In the genomic region with DNA sequence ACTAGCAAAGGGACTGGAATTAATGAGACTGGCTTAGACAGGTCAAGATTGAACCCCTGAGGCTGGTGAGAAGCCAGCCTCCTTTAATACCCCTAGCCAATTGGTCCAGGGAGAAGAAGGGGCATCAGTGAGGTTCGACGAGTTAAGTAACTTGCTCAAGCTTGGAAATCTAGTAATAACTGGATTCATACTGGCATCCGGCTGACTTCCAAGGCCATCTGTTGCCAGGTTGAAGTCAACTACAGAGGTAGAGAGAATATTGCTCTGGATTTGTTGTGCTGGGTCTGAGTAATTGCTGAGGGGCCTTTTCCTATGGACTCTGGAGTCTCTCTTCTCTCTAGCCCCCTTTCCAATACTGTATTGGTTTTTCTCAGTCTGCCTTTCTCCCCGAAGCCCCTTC, we compare ENCODE assay signal across 30 cellular contexts. TPM values are rescaled to one million over a fixed set of nuclear protein-coding genes. Genes with fewer than 3 reads are reported as not detected.
A peak's percentile ranks its signal among the peaks of the same experiment; 100 is the strongest.
DNase-seq lines count a peak whose midpoint lies in the region; ATAC-seq and TF ChIP-seq lines count a peak whose summit lies in the region.
"Had no signal": no experiment of that assay in that cellular context is flagged by ENCODE, and none has a peak within 500 bp of the region (broad histone marks: within the 10 kb centered on the region; RNA-seq: fewer than 3 reads in every experiment).

No MANE protein-coding gene starts in this region.

- POLR2A ChIA-PET in CD4-positive, alpha-beta T cell (lab: Charles Lee), result interaction anchor here (1.0 kb wide), 1 partner anchor 181 kb away, joined by 3 read pairs; no protein-coding TSS in a partner anchor
- POLR2A ChIA-PET in naive thymus-derived CD8-positive, alpha-beta T cell (lab: Charles Lee), result no interaction called here
- POLR2A ChIA-PET in activated CD4-positive, alpha-beta T cell treated with anti-CD3 and anti-CD28 coated beads for 36 hours (lab: Charles Lee), result no interaction called here

- H3K4me1 Mint-ChIP-seq in CD4-positive, alpha-beta T cell (ENCODE audit: low read depth), result peaks cover 39% of the 10 kb centered on the region
- peaks cover 19 to 55% (median 49%) of the 10 kb centered on the region in 4 donors for H3K4me1 Mint-ChIP-seq in naive thymus-derived CD8-positive, alpha-beta T cell
- H3K4me1 Mint-ChIP-seq in activated CD4-positive, alpha-beta T cell treated with anti-CD3 and anti-CD28 coated beads for 36 hours, result peaks cover 39% of the 10 kb centered on the region

- no peaks in the 10 kb centered on the region for H3K27me3 Mint-ChIP-seq in CD4-positive, alpha-beta T cell
- peaks cover 0 to 2% (median 0%) of the 10 kb centered on the region in 5 donors for H3K27me3 Mint-ChIP-seq in naive thymus-derived CD8-positive, alpha-beta T cell
- H3K27me3 Mint-ChIP-seq in activated CD4-positive, alpha-beta T cell treated with anti-CD3 and anti-CD28 coated beads for 36 hours, result no peaks in the 10 kb centered on the region
- H3K27me3 Mint-ChIP-seq: activated CD4-positive, alpha-beta T cell treated with anti-CD3 and anti-CD28 coated beads, Interleukin-2, amount 10 ng/mL, durations not matched to agents 7 days and 5 days; activated CD8-positive, alpha-beta memory T cell treated with anti-CD3 and anti-CD28 coated beads, Interleukin-2, amount 10 ng/mL, durations not matched to agents 7 days and 5 days; activated T-helper 17 cell treated with anti-CD3 and anti-CD28 coated beads, Interleukin-2, amount 50 U/mL, for 72 hours had no signal

- intact Hi-C loops in CD4-positive, alpha-beta T cell (cut with DNase I, micrococcal nuclease), result loop anchor here (2.0 to 5.0 kb wide), 2 partner anchors 185 to 349 kb away; no protein-coding TSS in a partner anchor
- intact Hi-C loops in activated CD4-positive, alpha-beta T cell treated with anti-CD3 and anti-CD28 coated beads for 36 hours (cut with DNase I, micrococcal nuclease), result loop anchor here in 1 of 2 experiments (5.0 kb wide), 2 partner anchors 41 to 254 kb away; no protein-coding TSS in a partner anchor

- ATAC-seq in CD4-positive, alpha-beta T cell (ENCODE audit: poor library complexity), result no peak
- ATAC-seq in naive thymus-derived CD8-positive, alpha-beta T cell, result no peak
- no peak for ATAC-seq in activated CD4-positive, alpha-beta T cell treated with anti-CD3 and anti-CD28 coated beads for 36 hours
- no peak for ATAC-seq in GM21529 (IDR thresholded peaks at IDR 0.05; ENCODE audit: unreplicated experiment)
- ATAC-seq: activated CD8-positive, alpha-beta memory T cell treated with anti-CD3 and anti-CD28 coated beads, Interleukin-2, amount 10 ng/mL, durations not matched to agents 7 days and 5 days; activated naive CD4-positive, alpha-beta T cell treated with anti-CD3 and anti-CD28 coated beads, Interleukin-2, amount 50 U/mL, for 72 hours; activated T-helper 17 cell treated with anti-CD3 and anti-CD28 coated beads, Interleukin-2, amount 50 U/mL, for 72 hours; upper lobe of right lung had no signal

- H3K4me3 Mint-ChIP-seq in CD4-positive, alpha-beta T cell, result no peak overlapping the region
- no peak overlapping the region for H3K4me3 Mint-ChIP-seq in naive thymus-derived CD8-positive, alpha-beta T cell
- H3K4me3 Mint-ChIP-seq in activated CD4-positive, alpha-beta T cell treated with anti-CD3 and anti-CD28 coated beads for 36 hours, result no peak overlapping the region
- H3K4me3 Mint-ChIP-seq: activated CD4-positive, alpha-beta T cell treated with anti-CD3 and anti-CD28 coated beads, Interleukin-2, amount 10 ng/mL, durations not matched to agents 7 days and 5 days; activated CD8-positive, alpha-beta memory T cell treated with anti-CD3 and anti-CD28 coated beads, Interleukin-2, amount 10 ng/mL, durations not matched to agents 7 days and 5 days; activated T-helper 17 cell treated with anti-CD3 and anti-CD28 coated beads, Interleukin-2, amount 50 U/mL, for 72 hours; mesothelial cell of epicardium; nephron progenitor cell; T-helper 2 cell treated with Interferon-gamma antibody and Interleukin-4, amounts not matched to agents 5 μg/mL and 100 μg/mL, for 36 hours had no signal

- peaks cover 48% of the 10 kb centered on the region for H3K36me3 Mint-ChIP-seq in CD4-positive, alpha-beta T cell (ENCODE audit: low read depth)
- H3K36me3 Mint-ChIP-seq in naive thymus-derived CD8-positive, alpha-beta T cell, result peaks cover 0 to 44% (median 11%) of the 10 kb centered on the region in 3 donors
- peaks cover 20% of the 10 kb centered on the region for H3K36me3 Mint-ChIP-seq in activated CD4-positive, alpha-beta T cell treated with anti-CD3 and anti-CD28 coated beads for 36 hours (ENCODE audit: low read depth)

- no peak for TF ChIP-seq CTCF in CD4-positive, alpha-beta T cell (IDR thresholded peaks at IDR 0.05)
- no peak for TF ChIP-seq CTCF in WERI-Rb-1 (IDR thresholded peaks at IDR 0.05; ENCODE audit: low read depth, low read length)

- CTCF ChIA-PET in CD4-positive, alpha-beta T cell (lab: Charles Lee), result no interaction called here
- CTCF ChIA-PET in activated CD4-positive, alpha-beta T cell treated with anti-CD3 and anti-CD28 coated beads for 36 hours (lab: Charles Lee), result interaction anchor here (0.7 to 10.4 kb wide), 7 partner anchors 17 to 185 kb away, joined by 3 to 175 read pairs (median 5); no protein-coding TSS in a partner anchor

- H3K27me3 ChIP-seq in CD4-positive, alpha-beta T cell (ENCODE audit: control insufficient read depth, insufficient read depth, low read length), result no peaks in the 10 kb centered on the region
- no peaks in the 10 kb centered on the region for H3K27me3 ChIP-seq in WERI-Rb-1 (ENCODE audit: insufficient read depth, low read depth, severe bottlenecking)
- H3K27me3 ChIP-seq: ascending aorta, upper lobe of right lung had no signal

- H3K9me3 Mint-ChIP-seq in CD4-positive, alpha-beta T cell, result no peaks in the 10 kb centered on the region
- no peaks in the 10 kb centered on the region for H3K9me3 Mint-ChIP-seq in naive thymus-derived CD8-positive, alpha-beta T cell
- H3K9me3 Mint-ChIP-seq in activated CD4-positive, alpha-beta T cell treated with anti-CD3 and anti-CD28 coated beads for 36 hours (ENCODE audit: low read depth), result no peaks in the 10 kb centered on the region
- H3K9me3 Mint-ChIP-seq: activated CD4-positive, alpha-beta T cell treated with anti-CD3 and anti-CD28 coated beads, Interleukin-2, amount 10 ng/mL, durations not matched to agents 7 days and 5 days; activated naive CD4-positive, alpha-beta T cell treated with anti-CD3 and anti-CD28 coated beads, Interleukin-2, amount 50 U/mL, for 72 hours; activated T-helper 17 cell treated with anti-CD3 and anti-CD28 coated beads, Interleukin-2, amount 50 U/mL, for 72 hours; mesothelial cell of epicardium; nephron progenitor cell; T-helper 2 cell treated with Interferon-gamma antibody and Interleukin-4, amounts not matched to agents 5 μg/mL and 100 μg/mL, for 36 hours had no signal

- no peak overlapping the region for H3K27ac ChIP-seq in CD4-positive, alpha-beta T cell (ENCODE audit: low read depth, low read length)
- H3K27ac ChIP-seq in WERI-Rb-1, result peak overlapping the region; percentile 32
- H3K27ac ChIP-seq: ascending aorta, SK-N-MC, upper lobe of right lung had no signal

- no peaks in the 10 kb centered on the region for H3K9me3 ChIP-seq in CD4-positive, alpha-beta T cell (ENCODE audit: control insufficient read depth, low read length)
- H3K9me3 ChIP-seq in WERI-Rb-1 (ENCODE audit: severe bottlenecking), result no peaks in the 10 kb centered on the region
- H3K9me3 ChIP-seq: ascending aorta, HAP-1, upper lobe of right lung had no signal

- peak overlapping the region; percentile 42 for H3K27ac Mint-ChIP-seq in CD4-positive, alpha-beta T cell
- peak overlapping the region in 6 of 10 donors; percentile 8 to 79 (median 36) for H3K27ac Mint-ChIP-seq in naive thymus-derived CD8-positive, alpha-beta T cell
- H3K27ac Mint-ChIP-seq in activated CD4-positive, alpha-beta T cell treated with anti-CD3 and anti-CD28 coated beads for 36 hours, result no peak overlapping the region
- H3K27ac Mint-ChIP-seq: activated CD4-positive, alpha-beta T cell treated with anti-CD3 and anti-CD28 coated beads, Interleukin-2, amount 10 ng/mL, durations not matched to agents 7 days and 5 days; activated CD8-positive, alpha-beta memory T cell treated with anti-CD3 and anti-CD28 coated beads, Interleukin-2, amount 10 ng/mL, durations not matched to agents 7 days and 5 days; activated naive CD4-positive, alpha-beta T cell treated with anti-CD3 and anti-CD28 coated beads, Interleukin-2, amount 50 U/mL, for 72 hours; activated T-helper 17 cell treated with anti-CD3 and anti-CD28 coated beads, Interleukin-2, amount 50 U/mL, for 72 hours; mesothelial cell of epicardium; nephron progenitor cell; T-helper 2 cell treated with Interferon-gamma antibody and Interleukin-4, amounts not matched to agents 5 μg/mL and 100 μg/mL, for 36 hours had no signal

- no peak overlapping the region for H3K4me3 ChIP-seq in WERI-Rb-1 (ENCODE audit: low read depth, low read length)
- H3K4me3 ChIP-seq: ascending aorta, HAP-1, SK-N-MC, upper lobe of right lung had no signal

- peaks cover 53% of the 10 kb centered on the region for H3K36me3 ChIP-seq in WERI-Rb-1

- DNase-seq in NCI-H82 (lab: John Stamatoyannopoulos, UW) (peak; percentile 49), NCI-H82 treated with DMSO at 0.1 percent for 48 hours (lab: John Stamatoyannopoulos, UW; ENCODE audit: unreplicated experiment) (no peak), WERI-Rb-1 (no peak), hypothalamus (lab: John Stamatoyannopoulos, UW) (no peak)
- no peak for DNase-seq in CD4-positive, alpha-beta T cell
- DNase-seq in naive thymus-derived CD8-positive, alpha-beta T cell, result no peak
- DNase-seq in activated CD4-positive, alpha-beta T cell treated with anti-CD3 and anti-CD28 coated beads for 36 hours, result no peak
- DNase-seq: 8988T; activated CD4-positive, alpha-beta T cell treated with anti-CD3 and anti-CD28 coated beads, Interleukin-2, amount 10 ng/mL, durations not matched to agents 7 days and 5 days; central memory CD4-positive, alpha-beta T cell; head of caudate nucleus; NCI-H1092; NCI-H1930; NCI-H69; nephron progenitor cell; posterior cingulate gyrus; RPMI8226; stimulated activated CD8-positive, alpha-beta memory T cell treated with anti-CD3 and anti-CD28 coated beads, Interleukin-4, amount 100 ng/mL, for 48 hours; upper lobe of right lung had no signal

RNA-seq across cellular contexts. Expression of a gene that starts 42.6 kb away (rescaled TPM):
- not detected for total RNA-seq in CD4-positive, alpha-beta T cell
- total RNA-seq in naive thymus-derived CD8-positive, alpha-beta T cell, result not detected
- not detected for polyA plus RNA-seq in naive thymus-derived CD8-positive, alpha-beta T cell
- total RNA-seq in activated CD4-positive, alpha-beta T cell treated with anti-CD3 and anti-CD28 coated beads for 36 hours, result not detected
- total RNA-seq: activated CD4-positive, alpha-beta T cell treated with anti-CD3 and anti-CD28 coated beads, Interleukin-2, amount 10 ng/mL, durations not matched to agents 7 days and 5 days; activated CD8-positive, alpha-beta memory T cell treated with anti-CD3 and anti-CD28 coated beads, Interleukin-2, amount 10 ng/mL, durations not matched to agents 7 days and 5 days; activated naive CD4-positive, alpha-beta T cell treated with anti-CD3 and anti-CD28 coated beads, Interleukin-2, amount 50 U/mL, for 72 hours; activated T-helper 17 cell treated with anti-CD3 and anti-CD28 coated beads, Interleukin-2, amount 50 U/mL, for 72 hours; ascending aorta; LHCN-M2; mesothelial cell of epicardium; subcutaneous adipose tissue; upper lobe of right lung had no signal

RNA-seq across cellular contexts. Expression of a gene that starts 43.3 kb away (rescaled TPM):
- 100 to 1,000 TPM; 157 to 166 TPM for total RNA-seq in CD4-positive, alpha-beta T cell
- 10 to 100 TPM; 52.2 to 55.8 TPM for total RNA-seq in naive thymus-derived CD8-positive, alpha-beta T cell
- polyA plus RNA-seq in naive thymus-derived CD8-positive, alpha-beta T cell, result 1 to 10 TPM; 1.3 to 2.5 (median 1.6) TPM
- 10 to 100 TPM; 62.8 to 64.7 TPM for total RNA-seq in activated CD4-positive, alpha-beta T cell treated with anti-CD3 and anti-CD28 coated beads for 36 hours

RNA-seq across cellular contexts. Expression of a gene that starts 44.3 kb away (rescaled TPM):
- under 1 TPM; 0.27 to 0.87 TPM for total RNA-seq in CD4-positive, alpha-beta T cell
- not detected for total RNA-seq in naive thymus-derived CD8-positive, alpha-beta T cell
- not detected for polyA plus RNA-seq in naive thymus-derived CD8-positive, alpha-beta T cell
- 1 to 10 TPM; 1.3 to 1.6 TPM for total RNA-seq in activated CD4-positive, alpha-beta T cell treated with anti-CD3 and anti-CD28 coated beads for 36 hours
- total RNA-seq: activated CD8-positive, alpha-beta memory T cell treated with anti-CD3 and anti-CD28 coated beads, Interleukin-2, amount 10 ng/mL, durations not matched to agents 7 days and 5 days; LHCN-M2; mesothelial cell of epicardium had no signal
